In genomic region chr1:58709540-58709939, GRCh38 we compare ENCODE assay signal across 1 cellular context.
TF ChIP-seq lines count a peak whose summit lies in the region.

No MANE protein-coding gene starts in this region.

TF ChIP-seq in GM23338, 12 proteins besides CTCF, POLR2A, EP300 and RAD21:
- TF ChIP-seq ZNF462 (CRISPR knock-in tag; IDR thresholded peaks at IDR 0.05) (no peak), EZH2phosphoT487 (IDR thresholded peaks at IDR 0.05; ENCODE audit: unreplicated experiment) (no peak), ETS1 (IDR thresholded peaks at IDR 0.05) (no peak), NANOG (IDR thresholded peaks at IDR 0.05; ENCODE audit: borderline replicate concordance) (no peak), JUNB (IDR thresholded peaks at IDR 0.05; ENCODE audit: unreplicated experiment) (no peak), ZNF114 (CRISPR knock-in tag; IDR thresholded peaks at IDR 0.05) (no peak), CREB1 (CRISPR knock-in tag; IDR thresholded peaks at IDR 0.05; ENCODE audit: low read depth) (no peak), EZH2 (IDR thresholded peaks at IDR 0.05; ENCODE audit: low read depth, unreplicated experiment) (no peak), POLR2AphosphoS5 (IDR thresholded peaks at IDR 0.05; ENCODE audit: low read depth) (no peak), REST (IDR thresholded peaks at IDR 0.05; ENCODE audit: unreplicated experiment) (no peak), ZNF331 (CRISPR knock-in tag; IDR thresholded peaks at IDR 0.05; ENCODE audit: low read depth) (no peak), STAT1 (IDR thresholded peaks at IDR 0.05; ENCODE audit: unreplicated experiment) (no peak)
